ENCODE assay signal across 19 cellular contexts in the genomic region with DNA sequence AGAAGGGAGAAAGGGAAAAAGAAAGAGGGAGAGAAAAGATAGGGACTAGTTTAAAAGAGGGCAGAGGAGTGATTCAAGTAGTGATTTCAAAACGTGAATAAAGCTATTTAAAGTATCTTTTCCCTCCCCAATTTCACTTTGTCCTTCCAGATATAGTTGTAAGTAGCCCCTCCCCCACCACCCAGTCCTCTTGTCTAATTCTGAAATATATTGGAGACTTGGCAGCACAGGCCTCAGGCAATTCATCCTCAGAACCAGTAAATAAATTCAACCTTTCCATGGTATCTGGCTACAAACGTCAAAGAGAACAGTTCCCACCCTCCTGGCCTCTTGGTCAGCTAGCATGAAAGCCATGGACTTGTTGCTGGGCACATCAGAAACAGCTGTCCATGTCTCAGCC.
DNase-seq lines count a peak whose midpoint lies in the region; FAIRE-seq and TF ChIP-seq lines count a peak whose summit lies in the region.
"Had no signal": no experiment of that assay in that cellular context is flagged by ENCODE, and none has a peak within 500 bp of the region (broad histone marks: within the 10 kb centered on the region; RNA-seq: fewer than 3 reads in every experiment).

No MANE protein-coding gene starts in this region.

- H3K9me3 ChIP-seq in SK-N-SH = no peaks in the 10 kb centered on the region
- H3K9me3 ChIP-seq in mesenchymal stem cell (ENCODE audit: control insufficient read depth, low read length) = no peaks in the 10 kb centered on the region
- H3K9me3 ChIP-seq in smooth muscle cell (replicated peaks; ENCODE audit: low read depth) = no peaks in the 10 kb centered on the region
- H3K9me3 ChIP-seq in Peyer's patch = no peaks in the 10 kb centered on the region
- H3K9me3 ChIP-seq in testis = no peaks in the 10 kb centered on the region
- H3K9me3 ChIP-seq: A549 had no signal

- H2AFZ ChIP-seq in ACC112 (ENCODE audit: low read length, unreplicated experiment) (peak overlapping the region; percentile 38), SK-N-SH (ENCODE audit: low read depth) (no peak overlapping the region), mesenchymal stem cell (ENCODE audit: low read depth, low read length) (no peak overlapping the region), smooth muscle cell (ENCODE audit: low read depth) (no peak overlapping the region)

- no peak overlapping the region for H2BK12ac ChIP-seq in mesenchymal stem cell (ENCODE audit: low read length in 2 of 2)

- H2BK15ac ChIP-seq in mesenchymal stem cell (ENCODE audit: low read depth, poor library complexity, severe bottlenecking) = no peak overlapping the region

- TF ChIP-seq POLR2A in Peyer's patch (IDR thresholded peaks at IDR 0.05) = no peak
- TF ChIP-seq POLR2A in GM12892 (IDR thresholded peaks at IDR 0.05; ENCODE audit: low read depth, low read length) = no peak
- no peak for TF ChIP-seq POLR2A in testis (IDR thresholded peaks at IDR 0.05)

- H3K36me3 ChIP-seq in ACC112 (ENCODE audit: insufficient read depth, low read length) = no peaks in the 10 kb centered on the region
- no peaks in the 10 kb centered on the region for H3K36me3 ChIP-seq in SK-N-SH (replicated peaks in 1 of 2; ENCODE audit: control insufficient read depth in 1 of 2, insufficient read depth in 2 of 2, low read length in 1 of 2)
- H3K36me3 ChIP-seq in mesenchymal stem cell (ENCODE audit: control insufficient read depth in 1 of 2, insufficient read depth in 2 of 2, low read depth in 1 of 2, low read length in 2 of 2) = no peaks in the 10 kb centered on the region
- H3K36me3 ChIP-seq in smooth muscle cell (ENCODE audit: low read depth) = no peaks in the 10 kb centered on the region
- no peaks in the 10 kb centered on the region for H3K36me3 ChIP-seq in Peyer's patch
- H3K36me3 ChIP-seq in testis (ENCODE audit: low read depth, missing control alignments) = no peaks in the 10 kb centered on the region
- H3K36me3 ChIP-seq: BLaER1 treated with 17β-estradiol and CSF1 and Interleukin-3, amounts not matched to agents 10 nM and 100 nM had no signal

- no peak overlapping the region for H2BK120ac ChIP-seq in mesenchymal stem cell (ENCODE audit: low read depth, low read length)

- intact Hi-C loops in testis (cut with DNase I; ENCODE audit: low total_unique reads) = no loop called here

- H3K79me1 ChIP-seq in mesenchymal stem cell (replicated peaks; ENCODE audit: low read length, poor library complexity, severe bottlenecking) = peaks cover 9% of the 10 kb centered on the region

- TF ChIP-seq EP300 in SK-N-SH (IDR thresholded peaks at IDR 0.05; ENCODE audit: borderline replicate concordance in 1 of 2, low read depth in 1 of 2, low read length in 1 of 2) = no peak

- H3K27me3 ChIP-seq in ACC112 (ENCODE audit: insufficient read depth, low read length) (no peaks in the 10 kb centered on the region), SK-N-SH (ENCODE audit: insufficient read depth) (no peaks in the 10 kb centered on the region), mesenchymal stem cell (ENCODE audit: control insufficient read depth in 1 of 2, insufficient read depth in 1 of 2, low read length in 2 of 2) (no peaks in the 10 kb centered on the region), smooth muscle cell (ENCODE audit: low read depth) (no peaks in the 10 kb centered on the region), Peyer's patch (no peaks in the 10 kb centered on the region), testis (no peaks in the 10 kb centered on the region)

- H3K23ac ChIP-seq in mesenchymal stem cell (ENCODE audit: low read length in 2 of 2) = no peak overlapping the region

- no peak overlapping the region for H2AK5ac ChIP-seq in mesenchymal stem cell (ENCODE audit: low read length, severe bottlenecking)

- CTCF ChIA-PET in SK-N-SH (lab: Yijun Ruan, JAX) = interaction anchor here (0.8 kb wide), 1 partner anchor 16 kb away, joined by 4 read pairs; no protein-coding TSS in a partner anchor

- 9% methylated on average over 2 of the region's 2 CpGs for WGBS in SK-N-SH (ENCODE audit: low lambda C conversion rate)
- WGBS in mesenchymal stem cell = 11% methylated on average over 2 of the region's 2 CpGs
- 32% methylated on average over 2 of the region's 2 CpGs for WGBS in smooth muscle cell (ENCODE audit: low lambda C conversion rate)
- WGBS in testis, 2 donors = 13 to 20% methylated on average over 2 of the region's 2 CpGs

- no peak overlapping the region for H4K8ac ChIP-seq in mesenchymal stem cell (ENCODE audit: low read length)

- H2BK5ac ChIP-seq in mesenchymal stem cell (ENCODE audit: low read depth, low read length, poor library complexity, severe bottlenecking) = no peak overlapping the region

- H3F3A ChIP-seq in SK-N-SH (replicated peaks; ENCODE audit: insufficient read depth) (no peaks in the 10 kb centered on the region), smooth muscle cell (ENCODE audit: low read depth) (no peaks in the 10 kb centered on the region)

- peak overlapping the region; percentile 75 for H3K4me2 ChIP-seq in SK-N-SH
- no peak overlapping the region for H3K4me2 ChIP-seq in mesenchymal stem cell (ENCODE audit: low read length, poor library complexity, severe bottlenecking)
- H3K4me2 ChIP-seq in smooth muscle cell = no peak overlapping the region
- H3K4me2 ChIP-seq: A549, KMS-11 had no signal

- H3K79me2 ChIP-seq in ACC112 (ENCODE audit: control insufficient read depth, insufficient read depth, low read length, unreplicated experiment) (no peaks in the 10 kb centered on the region), SK-N-SH (ENCODE audit: insufficient read depth) (no peaks in the 10 kb centered on the region; the same call in none of the 2 replicates), smooth muscle cell (ENCODE audit: low read depth) (no peaks in the 10 kb centered on the region)

- H3K18ac ChIP-seq in mesenchymal stem cell (ENCODE audit: low read depth in 1 of 2, low read length in 2 of 2) = no peak overlapping the region

- POLR2A ChIA-PET in SK-N-SH (lab: Yijun Ruan, JAX) = interaction anchor here (0.6 kb wide), 1 partner anchor 19 kb away, joined by 3 read pairs; no protein-coding TSS in a partner anchor

- no peak for FAIRE-seq in GM12892 (lab: Jason Lieb, UNC)
- FAIRE-seq: A549, D721Med had no signal

- TF ChIP-seq CTCF in SK-N-SH (IDR thresholded peaks at IDR 0.05) (no peak), smooth muscle cell (IDR thresholded peaks at IDR 0.05; ENCODE audit: borderline replicate concordance, insufficient read depth, poor library complexity, severe bottlenecking) (no peak), Peyer's patch (IDR thresholded peaks at IDR 0.05) (no peak), testis (IDR thresholded peaks at IDR 0.05) (no peak)

- no peak overlapping the region for H3K4ac ChIP-seq in mesenchymal stem cell (ENCODE audit: low read depth in 1 of 2, low read length in 2 of 2)

- H3K4me3 ChIP-seq in ACC112 (ENCODE audit: low read depth, low read length) = no peak overlapping the region
- H3K4me3 ChIP-seq in SK-N-SH (ENCODE audit: low read depth in 2 of 2, low read length in 1 of 2) = no peak overlapping the region
- H3K4me3 ChIP-seq in mesenchymal stem cell (ENCODE audit: insufficient read depth in 1 of 2, low read depth in 1 of 2, low read length in 2 of 2) = no peak overlapping the region
- H3K4me3 ChIP-seq in smooth muscle cell = no peak overlapping the region
- H3K4me3 ChIP-seq in Peyer's patch = no peak overlapping the region
- H3K4me3 ChIP-seq in testis = no peak overlapping the region
- H3K4me3 ChIP-seq: A549; BLaER1 treated with 17β-estradiol and CSF1 and Interleukin-3, amounts not matched to agents 10 nM and 100 nM had no signal

- no peak overlapping the region for H3K14ac ChIP-seq in mesenchymal stem cell (ENCODE audit: low read length in 2 of 2)

- DNase-seq in SK-N-SH (no peak), mesenchymal stem cell (no peak), smooth muscle cell (lab: John Stamatoyannopoulos, UW; ENCODE audit: unreplicated experiment) (no peak), Peyer's patch (no peak), GM12892 (ENCODE audit: insufficient read length) (no peak), testis (no peak)
- DNase-seq: DMS79, H9, NCI-H1048, NCI-H1436 treated with DMSO at 0.1 percent for 48 hours, NCI-H2029, NCI-H345, NCI-H526, PC-3 had no signal

- H4K20me1 ChIP-seq in SK-N-SH (ENCODE audit: insufficient read depth) (no peaks in the 10 kb centered on the region), smooth muscle cell (ENCODE audit: low read depth) (no peaks in the 10 kb centered on the region)
- H4K20me1 ChIP-seq: BLaER1 treated with 17β-estradiol and CSF1 and Interleukin-3, amounts not matched to agents 10 nM and 100 nM had no signal

- H3K4me1 ChIP-seq in ACC112 (ENCODE audit: control insufficient read depth, insufficient read depth, low read length, unreplicated experiment) (peaks cover 35% of the 10 kb centered on the region), SK-N-SH (ENCODE audit: control insufficient read depth in 1 of 2, insufficient read depth in 2 of 2, low read depth in 1 of 2, low read length in 1 of 2) (peaks cover 10 to 15% of the 10 kb centered on the region in 2 experiments; a peak in 2 of 4 replicates), mesenchymal stem cell (ENCODE audit: control insufficient read depth, insufficient read depth, low read depth, low read length) (peaks cover 9% of the 10 kb centered on the region), smooth muscle cell (ENCODE audit: low read depth) (no peaks in the 10 kb centered on the region), Peyer's patch (no peaks in the 10 kb centered on the region), testis (no peaks in the 10 kb centered on the region)

- no peak for TF ChIP-seq RAD21 in SK-N-SH (IDR thresholded peaks at IDR 0.05; ENCODE audit: low read length)

- H4K91ac ChIP-seq in mesenchymal stem cell (ENCODE audit: low read length) = no peak overlapping the region

- no peaks in the 10 kb centered on the region for H3K9me2 ChIP-seq in SK-N-SH

- H3K9ac ChIP-seq in SK-N-SH = peak overlapping the region; percentile 46; the same call in 1 of the 2 replicates
- peak overlapping the region; percentile 53 for H3K9ac ChIP-seq in mesenchymal stem cell (ENCODE audit: low read length)
- no peak overlapping the region for H3K9ac ChIP-seq in smooth muscle cell (ENCODE audit: low read depth)
- H3K9ac ChIP-seq: BLaER1 treated with 17β-estradiol and CSF1 and Interleukin-3, amounts not matched to agents 10 nM and 100 nM; KMS-11 had no signal

- H3K27ac ChIP-seq in ACC112 (ENCODE audit: low read depth, low read length) (no peak overlapping the region), SK-N-SH (ENCODE audit: low read depth in 2 of 2, low read length in 1 of 2) (peak overlapping the region; percentile 30 to 73; a peak in 3 of 4 replicates), mesenchymal stem cell (ENCODE audit: low read length, poor library complexity, severe bottlenecking) (no peak overlapping the region), smooth muscle cell (ENCODE audit: low read depth) (peak overlapping the region; percentile 44), Peyer's patch (no peak overlapping the region), testis (no peak overlapping the region)
- H3K27ac ChIP-seq: BLaER1 treated with 17β-estradiol and CSF1 and Interleukin-3, amounts not matched to agents 10 nM and 100 nM; KMS-11 had no signal

TF ChIP-seq in SK-N-SH, 30 proteins besides CTCF, POLR2A, EP300 and RAD21 (continues in another document):
- no peak for TF ChIP-seq MAX (IDR thresholded peaks at IDR 0.05; ENCODE audit: low read depth)

Comparison
In these comparisons a context has a peak if more than half of its experiments do, and no peak if none do; other contexts are left out.
1. H3K27ac ChIP-seq: peak in SK-N-SH (2 of 2) and smooth muscle cell (single experiment); none in ACC112 (single experiment), mesenchymal stem cell (single experiment), Peyer's patch (0 of 4) and testis (0 of 2).